In genomic region chr6:32519117-32519909, GRCh38 we compare ENCODE assay signal across 1 cellular context.
TF ChIP-seq lines count a peak whose summit lies in the region.

No MANE protein-coding gene starts in this region.

TF ChIP-seq in HEK293, 187 proteins besides CTCF, POLR2A, EP300 and RAD21 (continued from another document and continues in another):
- TF ChIP-seq ZBTB10 (tag by site-specific recombination; IDR thresholded peaks at IDR 0.05) (no peak), ZFP3 (tag by site-specific recombination; IDR thresholded peaks at IDR 0.05; ENCODE audit: low read depth) (no peak), BCL11A (tag by site-specific recombination; IDR thresholded peaks at IDR 0.05; ENCODE audit: low read depth) (peak; percentile 43; the same call in 1 of the 2 replicates), EGR2 (tag by site-specific recombination; IDR thresholded peaks at IDR 0.05; ENCODE audit: low read depth) (no peak), ZNF335 (tag by site-specific recombination; conservative IDR thresholded peaks at IDR 0.05) (peak; percentile 42), ZNF610 (tag by site-specific recombination; IDR thresholded peaks at IDR 0.05; ENCODE audit: borderline replicate concordance) (no peak), ZBTB48 (tag by site-specific recombination; IDR thresholded peaks at IDR 0.05) (no peak), ZIC2 (tag by site-specific recombination; IDR thresholded peaks at IDR 0.05) (no peak), REST (tag by site-specific recombination; IDR thresholded peaks at IDR 0.05) (no peak), WT1 (tag by site-specific recombination; IDR thresholded peaks at IDR 0.05) (peak; percentile 84), ZNF544 (tag by site-specific recombination; IDR thresholded peaks at IDR 0.05) (no peak), SP2 (tag by site-specific recombination; IDR thresholded peaks at IDR 0.05) (no peak), ZNF670 (tag by site-specific recombination; IDR thresholded peaks at IDR 0.05; ENCODE audit: low read depth) (no peak), ZNF658 (tag by site-specific recombination; IDR thresholded peaks at IDR 0.05) (no peak), ZNF580 (tag by site-specific recombination; IDR thresholded peaks at IDR 0.05) (no peak), GLI4 (tag by site-specific recombination; IDR thresholded peaks at IDR 0.05) (no peak), ZNF664 (tag by site-specific recombination; IDR thresholded peaks at IDR 0.05) (no peak), ZNF449 (tag by site-specific recombination; IDR thresholded peaks at IDR 0.05) (no peak), ZNF768 (tag by site-specific recombination; IDR thresholded peaks at IDR 0.05) (no peak), PRDM4 (tag by site-specific recombination; IDR thresholded peaks at IDR 0.05) (peak; percentile 63; the same call in 1 of the 2 replicates), ZNF777 (tag by site-specific recombination; IDR thresholded peaks at IDR 0.05; ENCODE audit: borderline replicate concordance) (no peak), SCRT1 (tag by site-specific recombination; IDR thresholded peaks at IDR 0.05; ENCODE audit: borderline replicate concordance) (peak; percentile 23; the same call in 1 of the 2 replicates), ZNF18 (tag by site-specific recombination; IDR thresholded peaks at IDR 0.05) (no peak), ZNF704 (tag by site-specific recombination; IDR thresholded peaks at IDR 0.05) (no peak), TSHZ1 (tag by site-specific recombination; IDR thresholded peaks at IDR 0.05; ENCODE audit: borderline replicate concordance) (0 out of 2 replicates have a peak, but pooled peaks have one; percentile 38), ZNF629 (tag by site-specific recombination; IDR thresholded peaks at IDR 0.05) (peak; percentile 54), YY2 (tag by site-specific recombination; IDR thresholded peaks at IDR 0.05) (no peak), ZSCAN5A (tag by site-specific recombination; IDR thresholded peaks at IDR 0.05) (no peak), ZNF114 (tag by site-specific recombination; IDR thresholded peaks at IDR 0.05) (no peak), ZNF394 (tag by site-specific recombination; IDR thresholded peaks at IDR 0.05; ENCODE audit: borderline replicate concordance) (0 out of 2 replicates have a peak, but pooled peaks have one; percentile 32), ZNF513 (tag by site-specific recombination; IDR thresholded peaks at IDR 0.05) (no peak), IKZF3 (tag by site-specific recombination; IDR thresholded peaks at IDR 0.05) (peak; percentile 40; the same call in 1 of the 2 replicates), ZXDB (tag by site-specific recombination; IDR thresholded peaks at IDR 0.05) (no peak), ZNF692 (tag by site-specific recombination; IDR thresholded peaks at IDR 0.05) (no peak)
